Comparison of ENCODE assay signal across 1 cellular context in genomic region chr4:2733844-2734574, GRCh38.
TF ChIP-seq lines count a peak whose summit lies in the region.

No MANE protein-coding gene starts in this region.

TF ChIP-seq in HepG2, 621 proteins besides CTCF, POLR2A, EP300 and RAD21:
- TF ChIP-seq RBM22 (optimal IDR thresholded peaks at IDR 0.05; ENCODE audit: low read length), result peak; percentile 76
- no peak for TF ChIP-seq DNMT3B (CRISPR knock-in tag; conservative IDR thresholded peaks at IDR 0.05)
- TF ChIP-seq WIZ (CRISPR knock-in tag; IDR thresholded peaks at IDR 0.05), result no peak
